ENCODE assay signal across 8 cellular contexts in the genomic region with DNA sequence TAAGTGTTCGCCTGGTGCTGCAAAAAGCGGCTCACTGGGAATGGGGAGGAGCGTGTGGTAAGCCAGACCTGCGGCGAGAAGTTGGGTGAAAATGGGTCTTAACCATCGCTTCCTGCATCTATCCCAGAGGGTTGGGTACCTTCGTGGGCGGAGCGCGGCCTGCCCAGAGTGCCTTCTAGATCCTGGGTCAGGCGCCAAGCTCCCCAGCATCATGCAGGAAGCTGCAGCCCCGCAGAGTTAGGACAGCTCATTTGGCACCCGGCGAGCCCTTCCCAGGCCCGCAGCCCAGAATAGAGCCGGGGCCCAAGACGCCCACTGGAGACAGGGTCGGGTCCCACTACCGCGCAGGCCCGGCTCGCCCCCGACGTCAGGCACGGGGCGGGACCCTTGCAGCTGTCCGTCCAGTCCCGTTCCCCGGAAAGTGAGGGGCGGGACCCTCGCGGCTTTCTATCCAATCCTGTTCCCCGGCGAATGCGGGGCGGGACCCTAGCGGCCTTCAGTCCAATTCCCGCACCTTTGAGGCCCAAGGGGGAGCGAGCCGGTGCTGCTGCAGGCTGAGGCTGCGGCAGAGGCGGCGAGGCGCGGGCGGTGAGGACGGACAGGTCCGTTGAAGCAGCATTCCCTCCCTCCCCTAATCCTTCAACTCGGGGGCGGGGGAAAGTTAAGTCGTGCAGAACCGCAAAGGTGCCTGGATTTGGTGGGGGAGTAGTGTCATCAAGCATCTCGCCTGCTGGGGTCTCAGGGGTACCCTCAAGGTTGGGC. TPM values are rescaled to one million over a fixed set of nuclear protein-coding genes. Genes with fewer than 3 reads are reported as not detected.
A peak's percentile ranks its signal among the peaks of the same experiment; 100 is the strongest.
DNase-seq lines count a peak whose midpoint lies in the region; ATAC-seq and TF ChIP-seq lines count a peak whose summit lies in the region.

A gene with protein sequence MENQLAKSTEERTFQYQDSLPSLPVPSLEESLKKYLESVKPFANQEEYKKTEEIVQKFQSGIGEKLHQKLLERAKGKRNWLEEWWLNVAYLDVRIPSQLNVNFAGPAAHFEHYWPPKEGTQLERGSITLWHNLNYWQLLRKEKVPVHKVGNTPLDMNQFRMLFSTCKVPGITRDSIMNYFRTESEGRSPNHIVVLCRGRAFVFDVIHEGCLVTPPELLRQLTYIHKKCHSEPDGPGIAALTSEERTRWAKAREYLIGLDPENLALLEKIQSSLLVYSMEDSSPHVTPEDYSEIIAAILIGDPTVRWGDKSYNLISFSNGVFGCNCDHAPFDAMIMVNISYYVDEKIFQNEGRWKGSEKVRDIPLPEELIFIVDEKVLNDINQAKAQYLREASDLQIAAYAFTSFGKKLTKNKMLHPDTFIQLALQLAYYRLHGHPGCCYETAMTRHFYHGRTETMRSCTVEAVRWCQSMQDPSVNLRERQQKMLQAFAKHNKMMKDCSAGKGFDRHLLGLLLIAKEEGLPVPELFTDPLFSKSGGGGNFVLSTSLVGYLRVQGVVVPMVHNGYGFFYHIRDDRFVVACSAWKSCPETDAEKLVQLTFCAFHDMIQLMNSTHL (plus strand): TSS at position 499 of the 762 bp plus-strand sequence. CDS start 3,405 bp downstream, outside the sequence.

- H3K4me3 ChIP-seq in AG04449 (ENCODE audit: low read depth, low read length) (peak within 1 kb of the TSS; percentile 77), WI38 (ENCODE audit: low read depth, low read length) (peak within 1 kb of the TSS; percentile 82), cardiac fibroblast (replicated peaks in 1 of 2; ENCODE audit: low read depth in 2 of 2, low read length in 2 of 2) (peak within 1 kb of the TSS; percentile 76 to 78), smooth muscle cell (peak within 1 kb of the TSS; percentile 67)

- CTCF ChIA-PET in AG04449 (lab: Yijun Ruan, JAX): interaction anchor here (1.8 kb wide), 1 partner anchor 71 kb away, joined by 6 read pairs; no protein-coding TSS in a partner anchor

- no peak for TF ChIP-seq CTCF in AG04449 (IDR thresholded peaks at IDR 0.05; ENCODE audit: insufficient read depth, low read length, missing control alignments)
- TF ChIP-seq CTCF in WI38 (IDR thresholded peaks at IDR 0.05; ENCODE audit: low read depth, low read length): no peak
- TF ChIP-seq CTCF in cardiac fibroblast (IDR thresholded peaks at IDR 0.05; ENCODE audit: low read depth, low read length): no peak
- no peak for TF ChIP-seq CTCF in smooth muscle cell (IDR thresholded peaks at IDR 0.05; ENCODE audit: borderline replicate concordance, insufficient read depth, poor library complexity, severe bottlenecking)

- no peaks in the 10 kb centered on the region for H3K9me3 ChIP-seq in smooth muscle cell (replicated peaks; ENCODE audit: low read depth)

- peaks cover 10% of the 10 kb centered on the region for H3K36me3 ChIP-seq in smooth muscle cell (ENCODE audit: low read depth)

- POLR2A ChIA-PET in AG04449 (lab: Yijun Ruan, JAX): interaction anchor here (0.6 to 1.0 kb wide), 7 partner anchors 13 to 643 kb away, joined by 3 read pairs; no protein-coding TSS in a partner anchor

- no peaks in the 10 kb centered on the region for H3F3A ChIP-seq in smooth muscle cell (ENCODE audit: low read depth)

- H3K27ac ChIP-seq in smooth muscle cell (ENCODE audit: low read depth): peak within 1 kb of the TSS; percentile 50

- no peaks in the 10 kb centered on the region for H3K27me3 ChIP-seq in smooth muscle cell (ENCODE audit: low read depth)

- peak within 1 kb of the TSS; percentile 29 for H3K9ac ChIP-seq in smooth muscle cell (ENCODE audit: low read depth)

- H3K4me2 ChIP-seq in smooth muscle cell: peak within 1 kb of the TSS; percentile 87

- no peaks in the 10 kb centered on the region for H4K20me1 ChIP-seq in smooth muscle cell (ENCODE audit: low read depth)

- peak; percentile 94 for ATAC-seq in GM18870 (IDR thresholded peaks at IDR 0.05; ENCODE audit: unreplicated experiment)
- peak; percentile 98 for ATAC-seq in HG03135 (IDR thresholded peaks at IDR 0.05; ENCODE audit: unreplicated experiment)

- H3K79me2 ChIP-seq in smooth muscle cell (ENCODE audit: low read depth): peaks cover 19% of the 10 kb centered on the region

- H2AFZ ChIP-seq in smooth muscle cell (ENCODE audit: low read depth): peak within 1 kb of the TSS; percentile 86

- DNase-seq in AG04449 (ENCODE audit: low read depth, low spot score) (peak; percentile 59), NCI-H2196 (lab: John Stamatoyannopoulos, UW; ENCODE audit: unreplicated experiment) (peak; percentile 89), cardiac fibroblast (ENCODE audit: low read depth in 2 of 2) (peak; percentile 90 to 94), iPS-NIHi7 (ENCODE audit: extremely low spot score) (peak; percentile 96), smooth muscle cell (lab: John Stamatoyannopoulos, UW; ENCODE audit: unreplicated experiment) (peak; percentile 86)

- WGBS in smooth muscle cell (ENCODE audit: low lambda C conversion rate): 1% methylated on average over 52 of the region's 53 CpGs

- peaks cover 30% of the 10 kb centered on the region for H3K4me1 ChIP-seq in smooth muscle cell (ENCODE audit: low read depth)

RNA-seq across cellular contexts. Expression of the gene that starts here (rescaled TPM):
- total RNA-seq in smooth muscle cell: 20.8 and 24.1 TPM in 2 replicates
- 9.5 and 13.8 TPM in 2 replicates for polyA plus RNA-seq in smooth muscle cell

Comparison
In these comparisons a context has a peak if more than half of its experiments do, and no peak if none do; other contexts are left out.
1. Peak in every context shown above with its lines: DNase-seq, ATAC-seq, H3K4me3 ChIP-seq and H3K27ac ChIP-seq.